Comparison of ENCODE assay signal across 17 cellular contexts in genomic region chr9:95098391-95098921, GRCh38.
DNase-seq lines count a peak whose midpoint lies in the region; ATAC-seq, FAIRE-seq and TF ChIP-seq lines count a peak whose summit lies in the region.
"Had no signal": no experiment of that assay in that cellular context is flagged by ENCODE, and none has a peak within 500 bp of the region (broad histone marks: within the 10 kb centered on the region; RNA-seq: fewer than 3 reads in every experiment).

No MANE protein-coding gene starts in this region.

- FAIRE-seq in A549 (lab: Jason Lieb, UNC): no peak
- FAIRE-seq: keratinocyte had no signal

- DNase-seq in A549 (ENCODE audit: low read depth in 1 of 2, low spot score in 1 of 2): no peak
- peak; percentile 78 for DNase-seq in SK-N-DZ (ENCODE audit: low spot score)
- no peak for DNase-seq in hepatocyte (ENCODE audit: low spot score)
- no peak for DNase-seq in psoas muscle
- no peak for DNase-seq in KG1 (lab: John Stamatoyannopoulos, UW)
- no peak for DNase-seq in activated T-cell treated with anti-CD3 and anti-CD28 coated beads, Interleukin-2, amount 50 U/mL, for 1 hour
- DNase-seq in A673 (ENCODE audit: low spot score): no peak
- DNase-seq in effector CD4-positive, alpha-beta T cell: no peak
- DNase-seq: activated gamma-delta T cell; brain microvascular endothelial cell; effector memory CD8-positive, alpha-beta T cell; foreskin melanocyte; GOT3; NCI-H2227 treated with DMSO at 0.1 percent for 48 hours; stimulated activated CD4-positive, alpha-beta T cell treated with anti-CD3 and anti-CD28 coated beads, Interleukin-4, amount 100 ng/mL, for 4 hours had no signal

- H3K36me3 ChIP-seq in hepatocyte (replicated peaks; ENCODE audit: insufficient read depth, low read depth) (no peaks in the 10 kb centered on the region), psoas muscle (ENCODE audit: insufficient read depth in 1 of 2, low read depth in 1 of 2) (peaks cover 0 to 3% of the 10 kb centered on the region in 2 donors), A673 (ENCODE audit: insufficient read depth, low read length, poor library complexity, severe bottlenecking) (peaks cover 7% of the 10 kb centered on the region)
- H3K36me3 ChIP-seq: brain microvascular endothelial cell had no signal

- H3K27me3 ChIP-seq in hepatocyte: no peaks in the 10 kb centered on the region
- no peaks in the 10 kb centered on the region for H3K27me3 ChIP-seq in psoas muscle (ENCODE audit: insufficient read depth in 3 of 3, low read length in 2 of 3)
- H3K27me3 ChIP-seq in A673 (replicated peaks; ENCODE audit: insufficient read depth, low read depth, low read length, poor library complexity): no peaks in the 10 kb centered on the region
- H3K27me3 ChIP-seq: brain microvascular endothelial cell had no signal

- peaks cover 21% of the 10 kb centered on the region for H3K79me2 ChIP-seq in hepatocyte

- WGBS in A549 (ENCODE audit: missing lambda C conversion rate): 93% methylated on average over 8 of the region's 12 CpGs
- WGBS in hepatocyte (ENCODE audit: low lambda C conversion rate, missing lambda C conversion rate): 66% methylated on average over 12 of the region's 12 CpGs
- 54 to 56% (median 55%) methylated on average over 12 of the region's 12 CpGs for WGBS in psoas muscle, 3 donors

- TF ChIP-seq EP300 in A549 (IDR thresholded peaks at IDR 0.05): no peak

- CTCF ChIA-PET in A549 (lab: Yijun Ruan, JAX): interaction anchor here (0.6 to 1.8 kb wide), 4 partner anchors 10 to 33 kb away, joined by 3 to 6 read pairs (median 4); no protein-coding TSS in a partner anchor
- CTCF ChIA-PET in A673 (lab: Charles Lee): no interaction called here

- H3K4me3 ChIP-seq in A549 (no peak overlapping the region), hepatocyte (no peak overlapping the region), psoas muscle (no peak overlapping the region), A673 (ENCODE audit: low read depth, low read length, poor library complexity, severe bottlenecking) (no peak overlapping the region)

- H3K27ac ChIP-seq in A549 (peak overlapping the region in 1 of 2 experiments; percentile 37; a peak in 2 of 6 replicates), hepatocyte (peak overlapping the region; percentile 55), psoas muscle (peak overlapping the region; percentile 65), A673 (ENCODE audit: low read depth, low read length, poor library complexity, severe bottlenecking) (no peak overlapping the region)
- H3K27ac ChIP-seq: brain microvascular endothelial cell had no signal

- H3K9me2 ChIP-seq in hepatocyte (replicated peaks; ENCODE audit: insufficient read depth): no peaks in the 10 kb centered on the region

- no peak for TF ChIP-seq POLR2A in A549 (IDR thresholded peaks at IDR 0.05; ENCODE audit: low read length)

- POLR2A ChIA-PET in A549 (lab: Yijun Ruan, JAX): interaction anchor here (0.6 kb wide), 1 partner anchor 1131 kb away, joined by 3 read pairs; no protein-coding TSS in a partner anchor
- POLR2A ChIA-PET in A673 (lab: Charles Lee; ENCODE audit: low non-redundant PET): no interaction called here

- no peaks in the 10 kb centered on the region for H4K20me1 ChIP-seq in hepatocyte (ENCODE audit: insufficient read depth, poor library complexity, severe bottlenecking)

- H3K4me1 ChIP-seq in A549 (peaks cover 35% of the 10 kb centered on the region), hepatocyte (ENCODE audit: insufficient read depth) (peaks cover 20% of the 10 kb centered on the region), psoas muscle (peaks cover 50% of the 10 kb centered on the region), A673 (ENCODE audit: insufficient read depth, low read length, poor library complexity, severe bottlenecking) (no peaks in the 10 kb centered on the region)

- intact Hi-C loops in psoas muscle (cut with DNase I): no loop called here
- intact Hi-C loops in A673 (cut with micrococcal nuclease; ENCODE audit: unreplicated experiment): no loop called here

- no TSS peak for BruUV-seq in A673 (replicated peaks; lab: Mats Ljungman, UMichigan)

- H3K9me3 ChIP-seq in A549 (no peaks in the 10 kb centered on the region), hepatocyte (ENCODE audit: low read depth) (no peaks in the 10 kb centered on the region), psoas muscle (no peaks in the 10 kb centered on the region), A673 (ENCODE audit: low read depth, low read length, poor library complexity, severe bottlenecking) (no peaks in the 10 kb centered on the region)

- H2AFZ ChIP-seq in hepatocyte: no peak overlapping the region

- TF ChIP-seq CTCF in A549 (IDR thresholded peaks at IDR 0.05) (no peak), hepatocyte (IDR thresholded peaks at IDR 0.05; ENCODE audit: poor library complexity) (no peak), psoas muscle (IDR thresholded peaks at IDR 0.05) (no peak), A673 (conservative IDR thresholded peaks at IDR 0.05; ENCODE audit: low read depth, low read length) (no peak)

- no peak for ATAC-seq in A549
- peak in 3 of 4 donors; percentile 22 to 39 (median 27) for ATAC-seq in psoas muscle
- ATAC-seq: effector memory CD8-positive, alpha-beta T cell; SK-N-SH treated with all-trans-retinoic acid at 6 μM for 48 hours had no signal

- no peak for TF ChIP-seq RAD21 in A549 (conservative IDR thresholded peaks at IDR 0.05 in 1 of 2, IDR thresholded peaks at IDR 0.05 in 1 of 2)

- H3K4me2 ChIP-seq in A549 (no peak overlapping the region), hepatocyte (no peak overlapping the region)

TF ChIP-seq in A549, 52 proteins besides CTCF, POLR2A, EP300 and RAD21:
- no peak for TF ChIP-seq MAZ (IDR thresholded peaks at IDR 0.05; ENCODE audit: borderline replicate concordance, low read depth, low read length)
- 0 out of 2 replicates have a peak, but pooled peaks have one; percentile 42 for TF ChIP-seq POLR2AphosphoS2 (conservative IDR thresholded peaks at IDR 0.05; ENCODE audit: low read length)

Comparison
In these comparisons a context has a peak if more than half of its experiments do, and no peak if none do; other contexts are left out.
1. ATAC-seq: peak in psoas muscle (3 of 4); none in A549 (0 of 2).